Comparison of ENCODE assay signal across 1 cellular context in genomic region chr3:126731044-126731443, GRCh38.
TF ChIP-seq lines count a peak whose summit lies in the region.

No MANE protein-coding gene starts in this region.

TF ChIP-seq in HepG2, 621 proteins besides CTCF, POLR2A, EP300 and RAD21 (continued from another document):
- TF ChIP-seq ZNF597 (CRISPR knock-in tag; IDR thresholded peaks at IDR 0.05) (no peak), MLLT10 (CRISPR knock-in tag; IDR thresholded peaks at IDR 0.05) (no peak), REPIN1 (CRISPR knock-in tag; IDR thresholded peaks at IDR 0.05; ENCODE audit: borderline replicate concordance, low read depth) (no peak), NAIF1 (CRISPR knock-in tag; IDR thresholded peaks at IDR 0.05; ENCODE audit: borderline replicate concordance) (no peak), ATF4 (CRISPR knock-in tag; IDR thresholded peaks at IDR 0.05) (no peak), ZNF317 (CRISPR knock-in tag; IDR thresholded peaks at IDR 0.05) (no peak), THAP11 (CRISPR knock-in tag; IDR thresholded peaks at IDR 0.05) (no peak), SP140L (CRISPR knock-in tag; IDR thresholded peaks at IDR 0.05; ENCODE audit: borderline replicate concordance) (no peak), PHF21A (CRISPR knock-in tag; IDR thresholded peaks at IDR 0.05) (no peak), ZSCAN21 (CRISPR knock-in tag; IDR thresholded peaks at IDR 0.05; ENCODE audit: borderline replicate concordance) (no peak), KLF16 (CRISPR knock-in tag; IDR thresholded peaks at IDR 0.05) (no peak), ZNF772 (CRISPR knock-in tag; IDR thresholded peaks at IDR 0.05) (no peak), DNMT1 (CRISPR knock-in tag; IDR thresholded peaks at IDR 0.05) (no peak), THAP8 (CRISPR knock-in tag; IDR thresholded peaks at IDR 0.05; ENCODE audit: borderline replicate concordance) (no peak)
